ENCODE assay signal across 1 cellular context in genomic region chr2:66185497-66186034, GRCh38.
TF ChIP-seq lines count a peak whose summit lies in the region.

No MANE protein-coding gene starts in this region.

TF ChIP-seq in GM23338, 12 proteins besides CTCF, POLR2A, EP300 and RAD21 (continued from another document):
- TF ChIP-seq ZNF462 (CRISPR knock-in tag; IDR thresholded peaks at IDR 0.05) (no peak), CREB1 (CRISPR knock-in tag; IDR thresholded peaks at IDR 0.05; ENCODE audit: low read depth) (no peak)
TF ChIP-seq in GM23338: peak in this region for 0.
